Comparison of ENCODE assay signal across 22 cellular contexts in the genomic region with DNA sequence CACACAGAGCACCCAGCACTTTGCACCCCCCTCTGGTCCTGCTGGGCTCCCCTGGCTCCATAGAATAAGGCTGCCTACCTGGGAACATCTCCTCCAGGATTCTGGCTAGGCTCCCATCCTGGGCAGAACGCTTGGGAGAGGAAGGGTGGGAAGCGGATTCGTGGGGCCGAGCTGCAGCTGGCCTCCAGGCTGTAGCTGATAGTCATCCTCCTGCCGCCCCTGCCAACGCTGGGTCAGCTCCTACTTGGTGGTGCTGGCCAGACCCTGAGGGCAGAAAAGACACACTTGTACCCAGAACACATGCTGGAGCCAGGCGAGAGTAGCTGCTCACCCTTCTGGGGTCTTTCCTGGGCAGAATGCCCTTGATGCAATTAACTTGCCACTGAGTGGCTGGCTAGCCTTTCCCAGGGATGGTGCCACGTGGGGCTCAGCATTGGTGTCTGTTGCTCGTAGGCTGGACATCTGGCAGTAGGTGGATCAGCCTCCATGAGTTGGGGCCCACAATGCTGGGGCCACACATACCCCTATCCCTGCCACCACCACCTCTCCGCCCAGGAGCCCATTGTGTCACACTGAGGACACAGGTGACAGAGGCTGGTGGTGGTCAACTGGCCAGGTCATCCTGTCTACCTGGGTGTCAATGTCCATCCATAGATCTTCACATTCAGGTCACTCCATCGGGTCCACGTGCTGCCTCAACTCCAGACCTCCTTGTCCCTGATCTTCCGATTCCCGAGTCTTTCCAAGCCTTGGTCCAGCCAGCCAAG.
DNase-seq lines count a peak whose midpoint lies in the region; ATAC-seq, FAIRE-seq and TF ChIP-seq lines count a peak whose summit lies in the region.
"Had no signal": no experiment of that assay in that cellular context is flagged by ENCODE, and none has a peak within 500 bp of the region (broad histone marks: within the 10 kb centered on the region; RNA-seq: fewer than 3 reads in every experiment).

No MANE protein-coding gene starts in this region.

- peaks cover 0 to 3% (median 0%) of the 10 kb centered on the region in 3 donors for H3K27me3 Mint-ChIP-seq in CD14-positive monocyte (ENCODE audit: low read depth in 3 of 3)
- H3K27me3 Mint-ChIP-seq: activated T-helper 17 cell treated with anti-CD3 and anti-CD28 coated beads, Interleukin-2, amount 50 U/mL, for 72 hours; stimulated activated naive CD8-positive, alpha-beta T cell treated with anti-CD3 and anti-CD28 coated beads, Interleukin-15, amount 100 ng/mL, for 72 hours had no signal

- H3K27ac ChIP-seq in RWPE1 (peak overlapping the region; percentile 65), liver (ENCODE audit: low read depth in 1 of 2, low read length in 2 of 2) (peak overlapping the region; percentile 1 to 57)
- H3K27ac ChIP-seq: hepatocyte, uterus had no signal

- peaks cover 3% of the 10 kb centered on the region in 2 donors for H3K36me3 Mint-ChIP-seq in CD14-positive monocyte

- POLR2A ChIA-PET in RWPE1 (lab: Yijun Ruan, JAX; ENCODE audit: low non-redundant PET) = no interaction called here

- H3K9me3 Mint-ChIP-seq in CD14-positive monocyte = peaks cover 0 to 6% (median 3%) of the 10 kb centered on the region in 7 donors
- H3K9me3 Mint-ChIP-seq: activated T-helper 17 cell treated with anti-CD3 and anti-CD28 coated beads, Interleukin-2, amount 50 U/mL, for 72 hours; stimulated activated naive CD8-positive, alpha-beta T cell treated with anti-CD3 and anti-CD28 coated beads, Interleukin-15, amount 100 ng/mL, for 72 hours had no signal

- CTCF ChIA-PET in RWPE1 (lab: Yijun Ruan, JAX) = no interaction called here

- no peak overlapping the region for H3K4me3 ChIP-seq in liver (ENCODE audit: low read depth in 1 of 3, low read length in 3 of 3)
- H3K4me3 ChIP-seq: hepatocyte, uterus had no signal

- no peak overlapping the region for H3K9ac ChIP-seq in liver (ENCODE audit: low read depth in 1 of 2, low read length in 2 of 2)

- no peaks in the 10 kb centered on the region for H3K9me3 ChIP-seq in liver (ENCODE audit: control insufficient read depth in 4 of 4, low read length in 3 of 4)
- H3K9me3 ChIP-seq: BE2C had no signal

- no peaks in the 10 kb centered on the region for H3K27me3 ChIP-seq in liver (ENCODE audit: control insufficient read depth in 4 of 4, insufficient read depth in 4 of 4, low read length in 3 of 4)
- H3K27me3 ChIP-seq: BE2C, hepatocyte, uterus had no signal

- ATAC-seq in stimulated activated naive CD8-positive, alpha-beta T cell treated with anti-CD3 and anti-CD28 coated beads, Interleukin-15, Interleukin-2, amounts not matched to agents 100 U/mL and 50 U/mL, for 24 hours = no peak
- no peak for ATAC-seq in GM18511 (IDR thresholded peaks at IDR 0.05; ENCODE audit: unreplicated experiment)
- ATAC-seq: HCT116, WTC11 had no signal

- H3K4me1 Mint-ChIP-seq in CD14-positive monocyte = peaks cover 37% of the 10 kb centered on the region
- H3K4me1 Mint-ChIP-seq: nephron progenitor cell; stimulated activated naive CD8-positive, alpha-beta T cell treated with anti-CD3 and anti-CD28 coated beads, Interleukin-15, amount 100 ng/mL, for 72 hours; WTC11 had no signal

- H3K4me3 Mint-ChIP-seq in CD14-positive monocyte = peak overlapping the region; percentile 63 to 85
- H3K4me3 Mint-ChIP-seq: nephron progenitor cell; stimulated activated naive CD8-positive, alpha-beta T cell treated with anti-CD3 and anti-CD28 coated beads, Interleukin-15, amount 100 ng/mL, for 72 hours; WTC11 had no signal

- TF ChIP-seq CTCF in CD14-positive monocyte (IDR thresholded peaks at IDR 0.05) (no peak), RWPE1 (conservative IDR thresholded peaks at IDR 0.05; ENCODE audit: low read depth) (no peak), liver (IDR thresholded peaks at IDR 0.05; ENCODE audit: low read depth, low read length, missing input control) (no peak)

- peak overlapping the region in 1 of 7 donors; percentile 99 for H3K27ac Mint-ChIP-seq in CD14-positive monocyte
- H3K27ac Mint-ChIP-seq: nephron progenitor cell, WTC11 had no signal

- DNase-seq in CD14-positive monocyte (ENCODE audit: low spot score) (no peak), RWPE1 (ENCODE audit: low spot score) (no peak), HTR-8/SVneo (ENCODE audit: insufficient read length, low spot score) (no peak)
- peak; percentile 22 for DNase-seq in stimulated activated CD8-positive, alpha-beta memory T cell treated with anti-CD3 and anti-CD28 coated beads, Interleukin-4, amount 100 ng/mL, for 48 hours
- no peak for DNase-seq in stimulated activated naive CD8-positive, alpha-beta T cell treated with anti-CD3 and anti-CD28 coated beads, Interleukin-15, Interleukin-2, amounts not matched to agents 100 U/mL and 50 U/mL, for 24 hours
- DNase-seq: activated CD8-positive, alpha-beta memory T cell treated with anti-CD3 and anti-CD28 coated beads for 24 hours; BE2C; mesendoderm; MM.1S; NCI-H187; NCI-H446; nephron progenitor cell; stimulated activated naive CD8-positive, alpha-beta T cell treated with anti-CD3 and anti-CD28 coated beads, Interleukin-15, amount 100 ng/mL, for 72 hours had no signal

- no peaks in the 10 kb centered on the region for H3K4me1 ChIP-seq in liver (ENCODE audit: control insufficient read depth in 4 of 4, insufficient read depth in 4 of 4, low read length in 3 of 4)
- H3K4me1 ChIP-seq: BE2C, uterus had no signal

- intact Hi-C loops in CD14-positive monocyte (cut with micrococcal nuclease) = no loop called here

- no peak for FAIRE-seq in HTR-8/SVneo (lab: Jason Lieb, UNC)
- FAIRE-seq: endometrium, islet of Langerhans had no signal

- 85% methylated on average over 14 of the region's 14 CpGs for whole genome bisulfite sequencing in liver

- TF ChIP-seq RAD21 in liver (IDR thresholded peaks at IDR 0.05) = no peak

- no peaks in the 10 kb centered on the region for H3K36me3 ChIP-seq in liver (ENCODE audit: control insufficient read depth in 4 of 4, insufficient read depth in 3 of 4, low read depth in 1 of 4, low read length in 3 of 4)
- H3K36me3 ChIP-seq: BE2C, uterus had no signal

TF ChIP-seq in liver, 16 proteins besides CTCF, POLR2A, EP300 and RAD21:
- TF ChIP-seq, protein P1, sequence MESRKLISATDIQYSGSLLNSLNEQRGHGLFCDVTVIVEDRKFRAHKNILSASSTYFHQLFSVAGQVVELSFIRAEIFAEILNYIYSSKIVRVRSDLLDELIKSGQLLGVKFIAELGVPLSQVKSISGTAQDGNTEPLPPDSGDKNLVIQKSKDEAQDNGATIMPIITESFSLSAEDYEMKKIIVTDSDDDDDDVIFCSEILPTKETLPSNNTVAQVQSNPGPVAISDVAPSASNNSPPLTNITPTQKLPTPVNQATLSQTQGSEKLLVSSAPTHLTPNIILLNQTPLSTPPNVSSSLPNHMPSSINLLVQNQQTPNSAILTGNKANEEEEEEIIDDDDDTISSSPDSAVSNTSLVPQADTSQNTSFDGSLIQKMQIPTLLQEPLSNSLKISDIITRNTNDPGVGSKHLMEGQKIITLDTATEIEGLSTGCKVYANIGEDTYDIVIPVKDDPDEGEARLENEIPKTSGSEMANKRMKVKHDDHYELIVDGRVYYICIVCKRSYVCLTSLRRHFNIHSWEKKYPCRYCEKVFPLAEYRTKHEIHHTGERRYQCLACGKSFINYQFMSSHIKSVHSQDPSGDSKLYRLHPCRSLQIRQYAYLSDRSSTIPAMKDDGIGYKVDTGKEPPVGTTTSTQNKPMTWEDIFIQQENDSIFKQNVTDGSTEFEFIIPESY (IDR thresholded peaks at IDR 0.05) = no peak
- no peak for TF ChIP-seq RXRA (IDR thresholded peaks at IDR 0.05)
- no peak for TF ChIP-seq JUND (IDR thresholded peaks at IDR 0.05)
- no peak for TF ChIP-seq NR2F2 (IDR thresholded peaks at IDR 0.05)
- TF ChIP-seq, protein P2, sequence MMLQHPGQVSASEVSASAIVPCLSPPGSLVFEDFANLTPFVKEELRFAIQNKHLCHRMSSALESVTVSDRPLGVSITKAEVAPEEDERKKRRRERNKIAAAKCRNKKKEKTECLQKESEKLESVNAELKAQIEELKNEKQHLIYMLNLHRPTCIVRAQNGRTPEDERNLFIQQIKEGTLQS (IDR thresholded peaks at IDR 0.05) = no peak
- no peak for TF ChIP-seq EGR1 (IDR thresholded peaks at IDR 0.05; ENCODE audit: low read depth in 2 of 2)
- no peak for TF ChIP-seq TAF1 (conservative IDR thresholded peaks at IDR 0.05)
- TF ChIP-seq, protein P3, sequence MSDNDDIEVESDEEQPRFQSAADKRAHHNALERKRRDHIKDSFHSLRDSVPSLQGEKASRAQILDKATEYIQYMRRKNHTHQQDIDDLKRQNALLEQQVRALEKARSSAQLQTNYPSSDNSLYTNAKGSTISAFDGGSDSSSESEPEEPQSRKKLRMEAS (IDR thresholded peaks at IDR 0.05) = no peak
- TF ChIP-seq HNF4A (conservative IDR thresholded peaks at IDR 0.05) = no peak
- TF ChIP-seq YY1 (IDR thresholded peaks at IDR 0.05) = no peak
- TF ChIP-seq HNF4G (IDR thresholded peaks at IDR 0.05) = no peak
- TF ChIP-seq SP1 (IDR thresholded peaks at IDR 0.05) = no peak
- TF ChIP-seq, protein P4, sequence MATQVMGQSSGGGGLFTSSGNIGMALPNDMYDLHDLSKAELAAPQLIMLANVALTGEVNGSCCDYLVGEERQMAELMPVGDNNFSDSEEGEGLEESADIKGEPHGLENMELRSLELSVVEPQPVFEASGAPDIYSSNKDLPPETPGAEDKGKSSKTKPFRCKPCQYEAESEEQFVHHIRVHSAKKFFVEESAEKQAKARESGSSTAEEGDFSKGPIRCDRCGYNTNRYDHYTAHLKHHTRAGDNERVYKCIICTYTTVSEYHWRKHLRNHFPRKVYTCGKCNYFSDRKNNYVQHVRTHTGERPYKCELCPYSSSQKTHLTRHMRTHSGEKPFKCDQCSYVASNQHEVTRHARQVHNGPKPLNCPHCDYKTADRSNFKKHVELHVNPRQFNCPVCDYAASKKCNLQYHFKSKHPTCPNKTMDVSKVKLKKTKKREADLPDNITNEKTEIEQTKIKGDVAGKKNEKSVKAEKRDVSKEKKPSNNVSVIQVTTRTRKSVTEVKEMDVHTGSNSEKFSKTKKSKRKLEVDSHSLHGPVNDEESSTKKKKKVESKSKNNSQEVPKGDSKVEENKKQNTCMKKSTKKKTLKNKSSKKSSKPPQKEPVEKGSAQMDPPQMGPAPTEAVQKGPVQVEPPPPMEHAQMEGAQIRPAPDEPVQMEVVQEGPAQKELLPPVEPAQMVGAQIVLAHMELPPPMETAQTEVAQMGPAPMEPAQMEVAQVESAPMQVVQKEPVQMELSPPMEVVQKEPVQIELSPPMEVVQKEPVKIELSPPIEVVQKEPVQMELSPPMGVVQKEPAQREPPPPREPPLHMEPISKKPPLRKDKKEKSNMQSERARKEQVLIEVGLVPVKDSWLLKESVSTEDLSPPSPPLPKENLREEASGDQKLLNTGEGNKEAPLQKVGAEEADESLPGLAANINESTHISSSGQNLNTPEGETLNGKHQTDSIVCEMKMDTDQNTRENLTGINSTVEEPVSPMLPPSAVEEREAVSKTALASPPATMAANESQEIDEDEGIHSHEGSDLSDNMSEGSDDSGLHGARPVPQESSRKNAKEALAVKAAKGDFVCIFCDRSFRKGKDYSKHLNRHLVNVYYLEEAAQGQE (IDR thresholded peaks at IDR 0.05) = no peak
- TF ChIP-seq FOXA1 (IDR thresholded peaks at IDR 0.05) = no peak
- no peak for TF ChIP-seq FOXA2 (IDR thresholded peaks at IDR 0.05)
- TF ChIP-seq GABPA (IDR thresholded peaks at IDR 0.05 in 1 of 2, conservative IDR thresholded peaks at IDR 0.05 in 1 of 2) = no peak
